Comparison of ENCODE assay signal across 9 cellular contexts in the genomic region with DNA sequence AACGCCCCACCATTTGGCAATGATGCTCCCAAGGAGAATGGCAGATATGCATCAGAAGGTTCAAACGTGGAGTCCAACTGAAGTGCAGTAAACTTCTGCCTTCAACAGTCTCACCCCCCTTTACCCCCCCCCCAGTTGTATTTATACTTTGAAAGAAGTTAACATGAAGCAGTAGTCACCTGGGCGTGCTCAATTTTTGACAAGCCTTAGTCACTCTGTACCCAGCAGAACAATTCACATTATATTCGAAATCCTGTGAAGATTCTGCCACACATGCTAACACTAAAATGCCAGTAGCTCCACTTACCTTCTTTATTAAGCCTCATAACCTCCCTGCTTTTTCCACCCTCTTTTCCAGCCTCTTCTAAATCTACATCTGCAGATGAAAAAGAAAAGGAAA. TPM values are rescaled to one million over a fixed set of nuclear protein-coding genes. Genes with fewer than 3 reads are reported as not detected.
DNase-seq lines count a peak whose midpoint lies in the region; ATAC-seq and TF ChIP-seq lines count a peak whose summit lies in the region.
"Had no signal": no experiment of that assay in that cellular context is flagged by ENCODE, and none has a peak within 500 bp of the region (broad histone marks: within the 10 kb centered on the region; RNA-seq: fewer than 3 reads in every experiment).

No MANE protein-coding gene starts in this region.

- CTCF ChIA-PET in AG04450 (lab: Charles Lee) = interaction anchor here (1.0 kb wide), 1 partner anchor 115 kb away, joined by 4 read pairs; no protein-coding TSS in a partner anchor
- CTCF ChIA-PET in naive thymus-derived CD4-positive, alpha-beta T cell (lab: Charles Lee) = interaction anchor here (1.1 to 1.6 kb wide), 3 partner anchors 67 to 115 kb away, joined by 5 to 6 read pairs (median 6); no protein-coding TSS in a partner anchor

- no peak for TF ChIP-seq POLR2A in erythroblast (IDR thresholded peaks at IDR 0.05; ENCODE audit: low read length)

- H3K27me3 ChIP-seq in AG04450 (ENCODE audit: control insufficient read depth, insufficient read depth, low read length) = no peaks in the 10 kb centered on the region
- no peaks in the 10 kb centered on the region for H3K27me3 ChIP-seq in naive thymus-derived CD4-positive, alpha-beta T cell (ENCODE audit: control insufficient read depth in 2 of 2, insufficient read depth in 2 of 2, low read length in 2 of 2)

- no peaks in the 10 kb centered on the region for H3K9me3 Mint-ChIP-seq in dendritic cell treated with granulocyte-macrophage colony-stimulating factor and Interleukin-4, amounts not matched to agents 40 ng/mL and 50 ng/mL, for 4 days
- H3K9me3 Mint-ChIP-seq in naive thymus-derived CD4-positive, alpha-beta T cell = peaks cover 0 to 2% (median 0%) of the 10 kb centered on the region in 11 donors

- peaks cover 28% of the 10 kb centered on the region for H3K36me3 Mint-ChIP-seq in dendritic cell treated with granulocyte-macrophage colony-stimulating factor and Interleukin-4, amounts not matched to agents 40 ng/mL and 50 ng/mL, for 4 days (ENCODE audit: low read depth)
- H3K36me3 Mint-ChIP-seq in naive thymus-derived CD4-positive, alpha-beta T cell = peaks cover 4 to 8% (median 5%) of the 10 kb centered on the region in 5 donors

- POLR2A ChIA-PET in AG04450 (lab: Yijun Ruan, JAX) = interaction anchor here (0.7 kb wide), 1 partner anchor 117 kb away, joined by 4 read pairs; no protein-coding TSS in a partner anchor
- POLR2A ChIA-PET in naive thymus-derived CD4-positive, alpha-beta T cell (lab: Charles Lee) = interaction anchor here (0.6 to 1.0 kb wide), 4 partner anchors 25 to 419 kb away, joined by 3 to 5 read pairs (median 3); no protein-coding TSS in a partner anchor

- H3K4me3 ChIP-seq in AG04450 (ENCODE audit: low read depth, low read length) = peak overlapping the region; percentile 82
- peak overlapping the region; percentile 97 for H3K4me3 ChIP-seq in naive thymus-derived CD4-positive, alpha-beta T cell (ENCODE audit: low read length)

- H3K4me1 ChIP-seq in naive thymus-derived CD4-positive, alpha-beta T cell (ENCODE audit: control insufficient read depth in 2 of 2, insufficient read depth in 2 of 2, low read length in 2 of 2) = peaks cover 10 to 33% of the 10 kb centered on the region in 2 donors

- peaks cover 0 to 3% (median 0%) of the 10 kb centered on the region in 3 experiments for H3K36me3 ChIP-seq in naive thymus-derived CD4-positive, alpha-beta T cell (ENCODE audit: control insufficient read depth in 2 of 3, insufficient read depth in 3 of 3, low read length in 3 of 3)

- H3K4me1 Mint-ChIP-seq in dendritic cell treated with granulocyte-macrophage colony-stimulating factor and Interleukin-4, amounts not matched to agents 40 ng/mL and 50 ng/mL, for 4 days (ENCODE audit: low read depth) = peaks cover 33% of the 10 kb centered on the region
- peaks cover 34 to 65% (median 49%) of the 10 kb centered on the region in 7 donors for H3K4me1 Mint-ChIP-seq in naive thymus-derived CD4-positive, alpha-beta T cell

- TF ChIP-seq CTCF in AG04450 (IDR thresholded peaks at IDR 0.05; ENCODE audit: low read depth, low read length) = no peak

- ATAC-seq in naive thymus-derived CD4-positive, alpha-beta T cell = no peak

- no peak overlapping the region for H3K27ac ChIP-seq in AG04450 (ENCODE audit: low read depth, low read length)
- peak overlapping the region; percentile 81 for H3K27ac ChIP-seq in naive thymus-derived CD4-positive, alpha-beta T cell (ENCODE audit: low read depth, low read length)

- intact Hi-C loops in dendritic cell treated with granulocyte-macrophage colony-stimulating factor and Interleukin-4, amounts not matched to agents 40 ng/mL and 50 ng/mL, for 4 days (cut with micrococcal nuclease) = loop anchor here (5.0 to 10.0 kb wide), 2 partner anchors 111 to 218 kb away; no protein-coding TSS in a partner anchor
- intact Hi-C loops in naive thymus-derived CD4-positive, alpha-beta T cell (cut with micrococcal nuclease) = loop anchor here (1.0 to 5.0 kb wide), 7 partner anchors 52 to 933 kb away; a partner anchor contains a TSS
- intact Hi-C loops in posterior cingulate gyrus (cut with DNase I) = loop anchor here (5.0 to 10.0 kb wide), 4 partner anchors 111 to 409 kb away; a partner anchor contains a TSS

- no peaks in the 10 kb centered on the region; the same call in 1 of the 2 replicates for H3K9me3 ChIP-seq in AG04450 (ENCODE audit: control insufficient read depth, insufficient read depth, low read length)
- no peaks in the 10 kb centered on the region for H3K9me3 ChIP-seq in naive thymus-derived CD4-positive, alpha-beta T cell (ENCODE audit: control insufficient read depth in 2 of 3, low read length in 3 of 3)

- DNase-seq in AG04450 (ENCODE audit: low read depth, low spot score) = no peak
- peak; percentile 13 for DNase-seq in M059J (ENCODE audit: low read depth)
- no peak for DNase-seq in naive thymus-derived CD4-positive, alpha-beta T cell
- DNase-seq in COLO829 (ENCODE audit: low spot score) = no peak
- DNase-seq in hippocampal formation (lab: John Stamatoyannopoulos, UW) = no peak
- no peak for DNase-seq in erythroblast (lab: John Stamatoyannopoulos, UW)
- DNase-seq in posterior cingulate gyrus = no peak
- DNase-seq: NCI-H187 treated with DMSO at 0.1 percent for 48 hours had no signal

- peak overlapping the region; percentile 88 for H3K4me3 Mint-ChIP-seq in dendritic cell treated with granulocyte-macrophage colony-stimulating factor and Interleukin-4, amounts not matched to agents 40 ng/mL and 50 ng/mL, for 4 days
- H3K4me3 Mint-ChIP-seq in naive thymus-derived CD4-positive, alpha-beta T cell = peak overlapping the region; percentile 90 to 100 (median 99)

- H3K27me3 Mint-ChIP-seq in dendritic cell treated with granulocyte-macrophage colony-stimulating factor and Interleukin-4, amounts not matched to agents 40 ng/mL and 50 ng/mL, for 4 days = peaks cover 34% of the 10 kb centered on the region
- peaks cover 0 to 28% (median 0%) of the 10 kb centered on the region in 5 donors for H3K27me3 Mint-ChIP-seq in naive thymus-derived CD4-positive, alpha-beta T cell

- H3K27ac Mint-ChIP-seq in dendritic cell treated with granulocyte-macrophage colony-stimulating factor and Interleukin-4, amounts not matched to agents 40 ng/mL and 50 ng/mL, for 4 days = peak overlapping the region; percentile 97
- H3K27ac Mint-ChIP-seq in naive thymus-derived CD4-positive, alpha-beta T cell = peak overlapping the region in 8 of 9 donors; percentile 89 to 99 (median 98)

RNA-seq across cellular contexts. Expression of a gene that starts 0.9 kb away (rescaled TPM):
- 5.0 and 5.5 TPM in 2 replicates for polyA plus RNA-seq in AG04450 (2011; rRNA removed)
- 9.9 and 10.3 TPM in 2 replicates for polyA minus RNA-seq in AG04450 (2011; rRNA and poly(A)+ RNA removed)
- total RNA-seq in M059J (2014; rRNA removed; shearing (Covaris generic)) = 7.7 and 30.2 TPM in 2 replicates
- total RNA-seq in naive thymus-derived CD4-positive, alpha-beta T cell = 10 to 100 TPM; 18.5 to 52.4 (median 46.7) TPM
- polyA plus RNA-seq in naive thymus-derived CD4-positive, alpha-beta T cell = 10 to 100 TPM; 19.8 to 21.1 TPM
